Comparison of ENCODE assay signal across 29 cellular contexts in the genomic region with DNA sequence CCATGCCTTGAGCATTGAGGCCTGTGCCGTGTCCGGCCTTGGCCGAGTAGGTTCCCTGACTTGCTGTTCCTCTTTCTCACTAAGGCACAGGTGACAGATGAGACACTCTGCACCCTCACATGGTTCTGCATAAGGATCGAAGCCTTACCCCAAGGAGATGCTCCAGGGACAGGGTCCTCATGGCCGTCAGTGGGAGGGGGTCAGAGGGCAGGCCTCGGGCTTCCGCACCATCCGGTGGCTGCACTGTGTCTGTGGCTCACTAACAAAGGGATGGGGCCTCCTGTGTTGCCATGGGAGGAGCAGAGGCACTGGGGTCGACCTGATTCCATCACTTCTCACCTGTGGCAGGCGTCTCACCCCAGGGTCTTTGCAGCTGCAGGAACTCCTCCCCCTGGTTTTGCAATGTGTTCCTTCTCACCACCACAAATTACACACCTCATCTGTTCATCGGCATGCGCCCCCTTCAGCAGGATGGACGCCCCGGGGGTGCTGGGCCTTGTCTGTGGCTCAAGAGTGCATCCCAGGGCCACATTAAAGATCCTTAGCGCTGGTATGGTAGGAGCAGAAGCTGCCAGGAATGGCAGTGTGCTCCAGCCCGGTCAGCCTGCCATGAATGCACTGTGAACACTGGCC.
"Had no signal": no experiment of that assay in that cellular context is flagged by ENCODE, and none has a peak within 500 bp of the region (broad histone marks: within the 10 kb centered on the region; RNA-seq: fewer than 3 reads in every experiment).

No MANE protein-coding gene starts in this region.

- H3K27ac ChIP-seq: adrenal gland, body of pancreas, cardiac muscle cell, coronary artery, dorsolateral prefrontal cortex, heart left ventricle, lower lobe of right lung, tibial nerve, WERI-Rb-1 had no signal

- ATAC-seq: activated T-cell treated with anti-CD3 and anti-CD28 coated beads, Interleukin-2, amount 50 U/mL, for 72 hours; body of pancreas; esophagus mucosa; heart left ventricle; natural killer cell; SK-N-SH treated with all-trans-retinoic acid at 6 μM for 48 hours; stimulated activated naive B cell treated with anti-CD40 and anti-IgM and Interleukin-4, amounts not matched to agents 10 μg/mL and 1 μg/mL and 100 μg/mL, for 72 hours; T-helper 17 cell had no signal

- H3K4me1 ChIP-seq: adrenal gland, body of pancreas, heart left ventricle, lower lobe of right lung, tibial nerve had no signal

- H3K4me1 Mint-ChIP-seq: activated CD4-positive, alpha-beta T cell treated with anti-CD3 and anti-CD28 coated beads, Interleukin-2, amount 10 ng/mL, durations not matched to agents 24 days and 14 days; activated naive CD8-positive, alpha-beta T cell treated with anti-CD3 and anti-CD28 coated beads for 36 hours; immature natural killer cell; natural killer cell; stimulated activated naive B cell treated with anti-CD40 and anti-IgM and Interleukin-4, amounts not matched to agents 10 μg/mL and 1 μg/mL and 100 μg/mL, for 72 hours; T-helper 17 cell had no signal

- H3K9me3 ChIP-seq: adrenal gland, lower lobe of right lung had no signal

- H3K4me2 ChIP-seq: smooth muscle cell had no signal

- H3K27me3 Mint-ChIP-seq: activated CD4-positive, alpha-beta memory T cell treated with anti-CD3 and anti-CD28 coated beads for 36 hours; activated CD4-positive, alpha-beta T cell treated with anti-CD3 and anti-CD28 coated beads, Interleukin-2, amount 10 ng/mL, durations not matched to agents 24 days and 14 days; stimulated activated naive B cell treated with anti-CD40 and anti-IgM and Interleukin-4, amounts not matched to agents 10 μg/mL and 1 μg/mL and 100 μg/mL, for 72 hours; T-helper 17 cell had no signal

- H3K4me3 ChIP-seq: adrenal gland, body of pancreas, cardiac muscle cell, coronary artery, dorsolateral prefrontal cortex, heart left ventricle, lower lobe of right lung, smooth muscle cell, tibial nerve had no signal

- H3K9me3 Mint-ChIP-seq: activated CD4-positive, alpha-beta T cell treated with anti-CD3 and anti-CD28 coated beads, Interleukin-2, amount 10 ng/mL, durations not matched to agents 24 days and 14 days; activated naive CD4-positive, alpha-beta T cell treated with anti-CD3 and anti-CD28 coated beads for 36 hours; activated naive CD8-positive, alpha-beta T cell treated with anti-CD3 and anti-CD28 coated beads for 36 hours; immature natural killer cell; natural killer cell had no signal

- H3K27ac Mint-ChIP-seq: activated CD4-positive, alpha-beta memory T cell treated with anti-CD3 and anti-CD28 coated beads for 36 hours; activated CD4-positive, alpha-beta T cell treated with anti-CD3 and anti-CD28 coated beads, Interleukin-2, amount 10 ng/mL, durations not matched to agents 24 days and 14 days; activated naive CD4-positive, alpha-beta T cell treated with anti-CD3 and anti-CD28 coated beads for 36 hours; activated naive CD8-positive, alpha-beta T cell treated with anti-CD3 and anti-CD28 coated beads for 36 hours; activated T-cell treated with anti-CD3 and anti-CD28 coated beads, Interleukin-2, amount 50 U/mL, for 72 hours; immature natural killer cell; natural killer cell; progenitor cell of endocrine pancreas; stimulated activated naive B cell treated with anti-CD40 and anti-IgM and Interleukin-4, amounts not matched to agents 10 μg/mL and 1 μg/mL and 100 μg/mL, for 72 hours; T-helper 17 cell had no signal

- H3K36me3 ChIP-seq: adrenal gland, cardiac muscle cell, heart left ventricle, lower lobe of right lung, tibial nerve, WERI-Rb-1 had no signal

- DNase-seq: activated CD4-positive, alpha-beta memory T cell treated with anti-CD3 and anti-CD28 coated beads for 36 hours; activated CD4-positive, alpha-beta T cell treated with anti-CD3 and anti-CD28 coated beads, Interleukin-2, amount 10 ng/mL, durations not matched to agents 24 days and 14 days; activated CD4-positive, CD25-positive, alpha-beta regulatory T cell treated with anti-CD3 and anti-CD28 coated beads, Interleukin-2, amount 50 U/mL, for 72 hours; activated naive CD4-positive, alpha-beta T cell treated with anti-CD3 and anti-CD28 coated beads for 36 hours; activated naive CD8-positive, alpha-beta T cell treated with anti-CD3 and anti-CD28 coated beads for 36 hours; activated T-cell treated with anti-CD3 and anti-CD28 coated beads for 4 hours; activated T-cell treated with anti-CD3 and anti-CD28 coated beads, Interleukin-2, amount 50 U/mL, for 72 hours; aorta; body of pancreas; foreskin fibroblast; hypothalamus; immature natural killer cell; lower lobe of right lung; natural killer cell; stimulated activated CD4-positive, alpha-beta T cell treated with anti-CD3 and anti-CD28 coated beads, Interleukin-15, amount 100 ng/mL, for 24 hours; stimulated activated naive B cell treated with anti-CD40 and anti-IgM and Interleukin-4, amounts not matched to agents 10 μg/mL and 1 μg/mL and 100 μg/mL, for 72 hours; T-helper 17 cell; T1000; WERI-Rb-1 had no signal

- H3K27me3 ChIP-seq: adrenal gland, body of pancreas, tibial nerve had no signal

- H3K36me3 Mint-ChIP-seq: activated CD4-positive, alpha-beta memory T cell treated with anti-CD3 and anti-CD28 coated beads for 36 hours; activated naive CD8-positive, alpha-beta T cell treated with anti-CD3 and anti-CD28 coated beads for 36 hours; immature natural killer cell; natural killer cell had no signal

- H3K4me3 Mint-ChIP-seq: activated CD4-positive, alpha-beta memory T cell treated with anti-CD3 and anti-CD28 coated beads for 36 hours; activated CD4-positive, alpha-beta T cell treated with anti-CD3 and anti-CD28 coated beads, Interleukin-2, amount 10 ng/mL, durations not matched to agents 24 days and 14 days; activated naive CD4-positive, alpha-beta T cell treated with anti-CD3 and anti-CD28 coated beads for 36 hours; activated naive CD8-positive, alpha-beta T cell treated with anti-CD3 and anti-CD28 coated beads for 36 hours; activated T-cell treated with anti-CD3 and anti-CD28 coated beads, Interleukin-2, amount 50 U/mL, for 72 hours; immature natural killer cell; natural killer cell; stimulated activated naive B cell treated with anti-CD40 and anti-IgM and Interleukin-4, amounts not matched to agents 10 μg/mL and 1 μg/mL and 100 μg/mL, for 72 hours; T-helper 17 cell had no signal
